1 cellular context compared by ENCODE assay signal in the genomic region with DNA sequence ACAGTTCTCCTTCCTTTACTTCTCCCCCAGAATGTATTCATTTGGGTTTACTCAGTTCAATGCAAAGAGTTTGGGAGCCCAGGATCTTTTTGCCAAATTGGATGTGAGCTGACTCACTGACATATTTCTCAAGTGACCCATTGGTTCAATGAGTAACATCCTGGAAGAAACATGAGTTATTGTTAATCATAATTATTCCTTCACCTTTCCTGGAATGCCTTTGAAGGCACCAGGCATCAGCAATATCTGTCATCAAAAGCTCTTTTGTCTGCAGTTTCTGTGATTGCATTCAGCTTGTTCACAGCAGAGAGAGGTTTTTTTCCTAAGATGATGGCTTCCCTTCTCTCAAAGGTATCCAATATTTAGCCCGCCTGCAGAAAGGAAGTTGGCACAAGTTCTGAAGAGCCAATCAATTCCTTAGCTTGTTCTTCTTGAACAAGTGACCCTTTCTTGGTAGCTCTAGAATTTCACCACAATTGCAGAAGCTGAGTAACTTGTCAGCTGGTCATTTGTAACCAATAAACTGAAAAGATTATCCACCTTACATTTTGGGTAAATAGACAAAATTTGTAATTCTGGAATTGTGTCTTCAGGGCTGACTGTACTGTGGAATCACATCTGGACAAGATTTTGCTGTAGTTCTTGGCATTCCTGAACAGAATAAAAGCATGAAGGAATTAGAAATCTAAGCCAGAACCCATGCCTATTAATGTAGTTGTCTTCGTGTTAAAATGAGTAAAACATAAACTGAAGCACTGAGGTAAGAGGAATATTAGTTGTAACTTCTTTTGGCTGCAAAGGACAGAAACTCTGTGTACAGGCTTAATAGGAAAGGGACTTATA.
TF ChIP-seq lines count a peak whose summit lies in the region.

No MANE protein-coding gene starts in this region.

TF ChIP-seq in HepG2, 621 proteins besides CTCF, POLR2A, EP300 and RAD21 (continued from another document and continues in another):
- TF ChIP-seq, protein P1, sequence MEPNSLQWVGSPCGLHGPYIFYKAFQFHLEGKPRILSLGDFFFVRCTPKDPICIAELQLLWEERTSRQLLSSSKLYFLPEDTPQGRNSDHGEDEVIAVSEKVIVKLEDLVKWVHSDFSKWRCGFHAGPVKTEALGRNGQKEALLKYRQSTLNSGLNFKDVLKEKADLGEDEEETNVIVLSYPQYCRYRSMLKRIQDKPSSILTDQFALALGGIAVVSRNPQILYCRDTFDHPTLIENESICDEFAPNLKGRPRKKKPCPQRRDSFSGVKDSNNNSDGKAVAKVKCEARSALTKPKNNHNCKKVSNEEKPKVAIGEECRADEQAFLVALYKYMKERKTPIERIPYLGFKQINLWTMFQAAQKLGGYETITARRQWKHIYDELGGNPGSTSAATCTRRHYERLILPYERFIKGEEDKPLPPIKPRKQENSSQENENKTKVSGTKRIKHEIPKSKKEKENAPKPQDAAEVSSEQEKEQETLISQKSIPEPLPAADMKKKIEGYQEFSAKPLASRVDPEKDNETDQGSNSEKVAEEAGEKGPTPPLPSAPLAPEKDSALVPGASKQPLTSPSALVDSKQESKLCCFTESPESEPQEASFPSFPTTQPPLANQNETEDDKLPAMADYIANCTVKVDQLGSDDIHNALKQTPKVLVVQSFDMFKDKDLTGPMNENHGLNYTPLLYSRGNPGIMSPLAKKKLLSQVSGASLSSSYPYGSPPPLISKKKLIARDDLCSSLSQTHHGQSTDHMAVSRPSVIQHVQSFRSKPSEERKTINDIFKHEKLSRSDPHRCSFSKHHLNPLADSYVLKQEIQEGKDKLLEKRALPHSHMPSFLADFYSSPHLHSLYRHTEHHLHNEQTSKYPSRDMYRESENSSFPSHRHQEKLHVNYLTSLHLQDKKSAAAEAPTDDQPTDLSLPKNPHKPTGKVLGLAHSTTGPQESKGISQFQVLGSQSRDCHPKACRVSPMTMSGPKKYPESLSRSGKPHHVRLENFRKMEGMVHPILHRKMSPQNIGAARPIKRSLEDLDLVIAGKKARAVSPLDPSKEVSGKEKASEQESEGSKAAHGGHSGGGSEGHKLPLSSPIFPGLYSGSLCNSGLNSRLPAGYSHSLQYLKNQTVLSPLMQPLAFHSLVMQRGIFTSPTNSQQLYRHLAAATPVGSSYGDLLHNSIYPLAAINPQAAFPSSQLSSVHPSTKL (CRISPR knock-in tag; IDR thresholded peaks at IDR 0.05), result peak; percentile 96
- TF ChIP-seq NONO (IDR thresholded peaks at IDR 0.05) (no peak), NONO (CRISPR knock-in tag; conservative IDR thresholded peaks at IDR 0.05) (no peak), PHF21A (CRISPR knock-in tag; IDR thresholded peaks at IDR 0.05) (peak; percentile 53; the same call in 1 of the 2 replicates), ZNF101 (CRISPR knock-in tag; IDR thresholded peaks at IDR 0.05; ENCODE audit: borderline replicate concordance, low read depth) (no peak), MED1 (CRISPR knock-in tag; IDR thresholded peaks at IDR 0.05) (peak; percentile 93), NFKBIZ (CRISPR knock-in tag; IDR thresholded peaks at IDR 0.05) (peak; percentile 55; the same call in 1 of the 2 replicates), SP5 (CRISPR knock-in tag; IDR thresholded peaks at IDR 0.05; ENCODE audit: borderline replicate concordance, low read depth) (0 out of 2 replicates have a peak, but pooled peaks have one; percentile 33), SALL1 (CRISPR knock-in tag; IDR thresholded peaks at IDR 0.05) (peak; percentile 76; the same call in 1 of the 2 replicates), KLF11 (CRISPR knock-in tag; IDR thresholded peaks at IDR 0.05) (peak; percentile 56; the same call in 1 of the 2 replicates), ZBTB1 (CRISPR knock-in tag; IDR thresholded peaks at IDR 0.05; ENCODE audit: borderline replicate concordance) (no peak), FOXA1 (IDR thresholded peaks at IDR 0.05) (no peak), FOXA1 (CRISPR knock-in tag; IDR thresholded peaks at IDR 0.05) (peak; percentile 50), ZNF879 (CRISPR knock-in tag; IDR thresholded peaks at IDR 0.05) (no peak), ZSCAN12 (CRISPR knock-in tag; IDR thresholded peaks at IDR 0.05) (no peak), HDAC1 (CRISPR knock-in tag; IDR thresholded peaks at IDR 0.05) (peak; percentile 37; the same call in 1 of the 2 replicates), BCL6 (CRISPR knock-in tag; IDR thresholded peaks at IDR 0.05) (peak; percentile 88), ZNF329 (CRISPR knock-in tag; IDR thresholded peaks at IDR 0.05; ENCODE audit: low read depth) (no peak), ZNF33B (CRISPR knock-in tag; IDR thresholded peaks at IDR 0.05) (0 out of 2 replicates have a peak, but pooled peaks have one; percentile 58), ZSCAN31 (CRISPR knock-in tag; IDR thresholded peaks at IDR 0.05; ENCODE audit: low read depth) (no peak), KMT2B (CRISPR knock-in tag; IDR thresholded peaks at IDR 0.05) (0 out of 2 replicates have a peak, but pooled peaks have one; percentile 23), LCORL (IDR thresholded peaks at IDR 0.05) (no peak), LCORL (CRISPR knock-in tag; IDR thresholded peaks at IDR 0.05) (0 out of 2 replicates have a peak, but pooled peaks have one; percentile 36), NR3C1 (CRISPR knock-in tag; IDR thresholded peaks at IDR 0.05) (no peak), JUND (CRISPR knock-in tag; IDR thresholded peaks at IDR 0.05) (0 out of 2 replicates have a peak, but pooled peaks have one; percentile 26), ZNF180 (CRISPR knock-in tag; IDR thresholded peaks at IDR 0.05; ENCODE audit: borderline replicate concordance, low read depth) (no peak), NFE2 (CRISPR knock-in tag; IDR thresholded peaks at IDR 0.05) (no peak), STAG1 (CRISPR knock-in tag; IDR thresholded peaks at IDR 0.05) (0 out of 2 replicates have a peak, but pooled peaks have one; percentile 11), SP4 (CRISPR knock-in tag; IDR thresholded peaks at IDR 0.05) (no peak), TP53 (CRISPR knock-in tag; conservative IDR thresholded peaks at IDR 0.05) (no peak), KAT8 (CRISPR knock-in tag; IDR thresholded peaks at IDR 0.05) (peak; percentile 47; the same call in 1 of the 2 replicates), XRCC5 (optimal IDR thresholded peaks at IDR 0.05; ENCODE audit: low read length) (peak; percentile 12), GFI1 (CRISPR knock-in tag; IDR thresholded peaks at IDR 0.05; ENCODE audit: borderline replicate concordance) (0 out of 2 replicates have a peak, but pooled peaks have one; percentile 46), ZNF792 (CRISPR knock-in tag; IDR thresholded peaks at IDR 0.05) (no peak), ZBTB42 (CRISPR knock-in tag; IDR thresholded peaks at IDR 0.05) (no peak), RELA (CRISPR knock-in tag; IDR thresholded peaks at IDR 0.05) (peak; percentile 76; the same call in 1 of the 2 replicates)
- TF ChIP-seq, protein P2, sequence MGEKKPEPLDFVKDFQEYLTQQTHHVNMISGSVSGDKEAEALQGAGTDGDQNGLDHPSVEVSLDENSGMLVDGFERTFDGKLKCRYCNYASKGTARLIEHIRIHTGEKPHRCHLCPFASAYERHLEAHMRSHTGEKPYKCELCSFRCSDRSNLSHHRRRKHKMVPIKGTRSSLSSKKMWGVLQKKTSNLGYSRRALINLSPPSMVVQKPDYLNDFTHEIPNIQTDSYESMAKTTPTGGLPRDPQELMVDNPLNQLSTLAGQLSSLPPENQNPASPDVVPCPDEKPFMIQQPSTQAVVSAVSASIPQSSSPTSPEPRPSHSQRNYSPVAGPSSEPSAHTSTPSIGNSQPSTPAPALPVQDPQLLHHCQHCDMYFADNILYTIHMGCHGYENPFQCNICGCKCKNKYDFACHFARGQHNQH (CRISPR knock-in tag; IDR thresholded peaks at IDR 0.05), result peak; percentile 85
- TF ChIP-seq, protein P3, sequence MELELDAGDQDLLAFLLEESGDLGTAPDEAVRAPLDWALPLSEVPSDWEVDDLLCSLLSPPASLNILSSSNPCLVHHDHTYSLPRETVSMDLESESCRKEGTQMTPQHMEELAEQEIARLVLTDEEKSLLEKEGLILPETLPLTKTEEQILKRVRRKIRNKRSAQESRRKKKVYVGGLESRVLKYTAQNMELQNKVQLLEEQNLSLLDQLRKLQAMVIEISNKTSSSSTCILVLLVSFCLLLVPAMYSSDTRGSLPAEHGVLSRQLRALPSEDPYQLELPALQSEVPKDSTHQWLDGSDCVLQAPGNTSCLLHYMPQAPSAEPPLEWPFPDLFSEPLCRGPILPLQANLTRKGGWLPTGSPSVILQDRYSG (CRISPR knock-in tag; IDR thresholded peaks at IDR 0.05), result no peak
- TF ChIP-seq, protein P4, sequence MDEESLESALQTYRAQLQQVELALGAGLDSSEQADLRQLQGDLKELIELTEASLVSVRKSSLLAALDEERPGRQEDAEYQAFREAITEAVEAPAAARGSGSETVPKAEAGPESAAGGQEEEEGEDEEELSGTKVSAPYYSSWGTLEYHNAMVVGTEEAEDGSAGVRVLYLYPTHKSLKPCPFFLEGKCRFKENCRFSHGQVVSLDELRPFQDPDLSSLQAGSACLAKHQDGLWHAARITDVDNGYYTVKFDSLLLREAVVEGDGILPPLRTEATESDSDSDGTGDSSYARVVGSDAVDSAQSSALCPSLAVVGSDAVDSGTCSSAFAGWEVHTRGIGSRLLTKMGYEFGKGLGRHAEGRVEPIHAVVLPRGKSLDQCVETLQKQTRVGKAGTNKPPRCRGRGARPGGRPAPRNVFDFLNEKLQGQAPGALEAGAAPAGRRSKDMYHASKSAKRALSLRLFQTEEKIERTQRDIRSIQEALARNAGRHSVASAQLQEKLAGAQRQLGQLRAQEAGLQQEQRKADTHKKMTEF (CRISPR knock-in tag; IDR thresholded peaks at IDR 0.05), result peak; percentile 75; the same call in 1 of the 2 replicates
- TF ChIP-seq, protein P5, sequence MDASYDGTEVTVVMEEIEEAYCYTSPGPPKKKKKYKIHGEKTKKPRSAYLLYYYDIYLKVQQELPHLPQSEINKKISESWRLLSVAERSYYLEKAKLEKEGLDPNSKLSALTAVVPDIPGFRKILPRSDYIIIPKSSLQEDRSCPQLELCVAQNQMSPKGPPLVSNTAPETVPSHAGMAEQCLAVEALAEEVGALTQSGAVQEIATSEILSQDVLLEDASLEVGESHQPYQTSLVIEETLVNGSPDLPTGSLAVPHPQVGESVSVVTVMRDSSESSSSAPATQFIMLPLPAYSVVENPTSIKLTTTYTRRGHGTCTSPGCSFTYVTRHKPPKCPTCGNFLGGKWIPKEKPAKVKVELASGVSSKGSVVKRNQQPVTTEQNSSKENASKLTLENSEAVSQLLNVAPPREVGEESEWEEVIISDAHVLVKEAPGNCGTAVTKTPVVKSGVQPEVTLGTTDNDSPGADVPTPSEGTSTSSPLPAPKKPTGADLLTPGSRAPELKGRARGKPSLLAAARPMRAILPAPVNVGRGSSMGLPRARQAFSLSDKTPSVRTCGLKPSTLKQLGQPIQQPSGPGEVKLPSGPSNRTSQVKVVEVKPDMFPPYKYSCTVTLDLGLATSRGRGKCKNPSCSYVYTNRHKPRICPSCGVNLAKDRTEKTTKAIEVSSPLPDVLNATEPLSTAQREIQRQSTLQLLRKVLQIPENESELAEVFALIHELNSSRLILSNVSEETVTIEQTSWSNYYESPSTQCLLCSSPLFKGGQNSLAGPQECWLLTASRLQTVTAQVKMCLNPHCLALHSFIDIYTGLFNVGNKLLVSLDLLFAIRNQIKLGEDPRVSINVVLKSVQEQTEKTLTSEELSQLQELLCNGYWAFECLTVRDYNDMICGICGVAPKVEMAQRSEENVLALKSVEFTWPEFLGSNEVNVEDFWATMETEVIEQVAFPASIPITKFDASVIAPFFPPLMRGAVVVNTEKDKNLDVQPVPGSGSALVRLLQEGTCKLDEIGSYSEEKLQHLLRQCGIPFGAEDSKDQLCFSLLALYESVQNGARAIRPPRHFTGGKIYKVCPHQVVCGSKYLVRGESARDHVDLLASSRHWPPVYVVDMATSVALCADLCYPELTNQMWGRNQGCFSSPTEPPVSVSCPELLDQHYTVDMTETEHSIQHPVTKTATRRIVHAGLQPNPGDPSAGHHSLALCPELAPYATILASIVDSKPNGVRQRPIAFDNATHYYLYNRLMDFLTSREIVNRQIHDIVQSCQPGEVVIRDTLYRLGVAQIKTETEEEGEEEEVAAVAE (CRISPR knock-in tag; IDR thresholded peaks at IDR 0.05; ENCODE audit: borderline replicate concordance), result peak; percentile 25; the same call in 1 of the 2 replicates
- TF ChIP-seq, protein P6, sequence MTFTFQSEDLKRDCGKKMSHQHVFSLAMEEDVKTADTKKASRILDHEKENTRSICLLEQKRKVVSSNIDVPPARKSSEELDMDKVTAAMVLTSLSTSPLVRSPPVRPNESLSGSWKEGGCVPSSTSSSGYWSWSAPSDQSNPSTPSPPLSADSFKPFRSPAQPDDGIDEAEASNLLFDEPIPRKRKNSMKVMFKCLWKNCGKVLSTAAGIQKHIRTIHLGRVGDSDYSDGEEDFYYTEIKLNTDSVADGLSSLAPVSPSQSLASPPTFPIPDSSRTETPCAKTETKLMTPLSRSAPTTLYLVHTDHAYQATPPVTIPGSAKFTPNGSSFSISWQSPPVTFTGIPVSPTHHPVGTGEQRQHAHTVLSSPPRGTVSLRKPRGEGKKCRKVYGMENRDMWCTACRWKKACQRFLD (CRISPR knock-in tag; IDR thresholded peaks at IDR 0.05; ENCODE audit: borderline replicate concordance), result no peak
- TF ChIP-seq, protein P7, sequence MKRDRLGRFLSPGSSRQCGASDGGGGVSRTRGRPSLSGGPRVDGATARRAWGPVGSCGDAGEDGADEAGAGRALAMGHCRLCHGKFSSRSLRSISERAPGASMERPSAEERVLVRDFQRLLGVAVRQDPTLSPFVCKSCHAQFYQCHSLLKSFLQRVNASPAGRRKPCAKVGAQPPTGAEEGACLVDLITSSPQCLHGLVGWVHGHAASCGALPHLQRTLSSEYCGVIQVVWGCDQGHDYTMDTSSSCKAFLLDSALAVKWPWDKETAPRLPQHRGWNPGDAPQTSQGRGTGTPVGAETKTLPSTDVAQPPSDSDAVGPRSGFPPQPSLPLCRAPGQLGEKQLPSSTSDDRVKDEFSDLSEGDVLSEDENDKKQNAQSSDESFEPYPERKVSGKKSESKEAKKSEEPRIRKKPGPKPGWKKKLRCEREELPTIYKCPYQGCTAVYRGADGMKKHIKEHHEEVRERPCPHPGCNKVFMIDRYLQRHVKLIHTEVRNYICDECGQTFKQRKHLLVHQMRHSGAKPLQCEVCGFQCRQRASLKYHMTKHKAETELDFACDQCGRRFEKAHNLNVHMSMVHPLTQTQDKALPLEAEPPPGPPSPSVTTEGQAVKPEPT (CRISPR knock-in tag; IDR thresholded peaks at IDR 0.05; ENCODE audit: low read depth), result no peak
